17 cellular contexts compared by ENCODE assay signal in the genomic region with DNA sequence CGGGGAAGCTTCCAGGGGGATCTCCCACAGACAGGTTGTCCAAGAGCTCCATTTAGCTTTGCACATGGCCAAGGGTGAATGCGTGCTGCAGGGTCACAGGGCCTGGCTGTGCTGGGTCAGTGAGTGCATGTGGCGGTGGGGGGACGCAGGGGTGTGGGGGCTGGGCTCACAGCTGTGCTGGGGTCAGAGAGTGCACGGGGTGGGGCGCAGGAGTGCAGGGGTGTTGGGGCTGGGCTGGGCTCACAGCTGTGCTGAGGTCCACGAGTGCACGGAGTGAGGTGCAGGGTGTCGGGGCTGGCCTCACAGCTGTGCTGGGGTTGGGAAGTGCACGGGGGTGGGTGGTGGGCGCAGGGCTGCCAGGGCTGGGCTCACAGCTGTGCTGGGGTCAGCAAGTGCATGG.
DNase-seq lines count a peak whose midpoint lies in the region; ATAC-seq and TF ChIP-seq lines count a peak whose summit lies in the region.
"Had no signal": no experiment of that assay in that cellular context is flagged by ENCODE, and none has a peak within 500 bp of the region (broad histone marks: within the 10 kb centered on the region; RNA-seq: fewer than 3 reads in every experiment).

No MANE protein-coding gene starts in this region.

- CTCF ChIA-PET in WTC11 (lab: Charles Lee) (interaction anchor here (0.7 to 2.3 kb wide), 4 partner anchors 14 to 223 kb away, joined by 3 to 19 read pairs (median 7); no protein-coding TSS in a partner anchor), MCF 10A (lab: Yijun Ruan, JAX) (no interaction called here)

- peaks cover 3% of the 10 kb centered on the region for H3K36me3 Mint-ChIP-seq in WTC11
- no peaks in the 10 kb centered on the region for H3K36me3 Mint-ChIP-seq in progenitor cell of endocrine pancreas (ENCODE audit: insufficient read depth)
- no peaks in the 10 kb centered on the region for H3K36me3 Mint-ChIP-seq in MCF 10A (ENCODE audit: insufficient read depth, unreplicated experiment)

- POLR2A ChIA-PET in WTC11 (lab: Charles Lee): interaction anchor here (0.5 kb wide), 1 partner anchor 364 kb away, joined by 4 read pairs; no protein-coding TSS in a partner anchor
- POLR2A ChIA-PET in MCF 10A (lab: Yijun Ruan, JAX): no interaction called here

- no peaks in the 10 kb centered on the region for H3K9me3 ChIP-seq in ES-I3 (ENCODE audit: control insufficient read depth, insufficient read depth, low read length)

- peak overlapping the region; percentile 31; the same call in 1 of the 2 replicates for H3K9ac ChIP-seq in ES-I3 (ENCODE audit: low read depth, low read length)

- H3K4me3 Mint-ChIP-seq in WTC11: peak overlapping the region; percentile 64
- no peak overlapping the region for H3K4me3 Mint-ChIP-seq in progenitor cell of endocrine pancreas (ENCODE audit: low read depth)
- no peak overlapping the region for H3K4me3 Mint-ChIP-seq in MCF 10A (ENCODE audit: unreplicated experiment)

- peaks cover 21% of the 10 kb centered on the region for H3K4me1 ChIP-seq in ES-I3 (ENCODE audit: insufficient read depth, low read length)

- DNase-seq in WTC11 (ENCODE audit: low spot score) (peak; percentile 42), iPS-NIHi11 (ENCODE audit: low spot score) (peak; percentile 47), progenitor cell of endocrine pancreas (ENCODE audit: low spot score, unreplicated experiment) (no peak), MCF 10A (ENCODE audit: unreplicated experiment) (no peak)
- DNase-seq in activated CD4-positive, alpha-beta T cell treated with anti-CD3 and anti-CD28 coated beads for 1 hour: no peak
- DNase-seq: DMS153, EL, NCI-H1417, NCI-H2029, NCI-H510A, NCI-H82 had no signal

- intact Hi-C loops in MCF 10A (cut with micrococcal nuclease): no loop called here

- H3K9me3 Mint-ChIP-seq in WTC11: peaks cover 4% of the 10 kb centered on the region; the same call in 1 of the 2 replicates
- no peaks in the 10 kb centered on the region for H3K9me3 Mint-ChIP-seq in progenitor cell of endocrine pancreas (ENCODE audit: low read depth)
- H3K9me3 Mint-ChIP-seq in MCF 10A (ENCODE audit: unreplicated experiment): peaks cover 23% of the 10 kb centered on the region

- ATAC-seq in WTC11 (peak; percentile 24), GM21526 (IDR thresholded peaks at IDR 0.05; ENCODE audit: low FRiP score, unreplicated experiment) (no peak), HG03432 (IDR thresholded peaks at IDR 0.05; ENCODE audit: unreplicated experiment) (no peak)
- ATAC-seq: HepG2, Panc1, Right ventricle myocardium inferior had no signal

- H3K27ac Mint-ChIP-seq in WTC11: peak overlapping the region; percentile 78; the same call in 1 of the 2 replicates
- peak overlapping the region; percentile 67 for H3K27ac Mint-ChIP-seq in progenitor cell of endocrine pancreas
- H3K27ac Mint-ChIP-seq in MCF 10A (ENCODE audit: low read depth, unreplicated experiment): no peak overlapping the region

- TF ChIP-seq CTCF in WTC11 (IDR thresholded peaks at IDR 0.05) (no peak), progenitor cell of endocrine pancreas (IDR thresholded peaks at IDR 0.05; ENCODE audit: unreplicated experiment) (no peak), MCF 10A (IDR thresholded peaks at IDR 0.05; ENCODE audit: unreplicated experiment) (no peak)

- no peaks in the 10 kb centered on the region for H3K36me3 ChIP-seq in ES-I3 (ENCODE audit: insufficient read depth, low read length)

- H3K4me1 Mint-ChIP-seq in WTC11: peaks cover 40% of the 10 kb centered on the region
- peaks cover 4% of the 10 kb centered on the region for H3K4me1 Mint-ChIP-seq in progenitor cell of endocrine pancreas (ENCODE audit: low read depth)
- H3K4me1 Mint-ChIP-seq in MCF 10A (ENCODE audit: insufficient read depth, unreplicated experiment): no peaks in the 10 kb centered on the region

- peaks cover 41% of the 10 kb centered on the region for H3K27me3 Mint-ChIP-seq in WTC11 (ENCODE audit: low read depth)
- peaks cover 36% of the 10 kb centered on the region for H3K27me3 Mint-ChIP-seq in progenitor cell of endocrine pancreas
- H3K27me3 Mint-ChIP-seq in MCF 10A (ENCODE audit: insufficient read depth, unreplicated experiment): no peaks in the 10 kb centered on the region

- no TSS peak for BruUV-seq in MCF 10A (replicated peaks; lab: Mats Ljungman, UMichigan)

TF ChIP-seq in WTC11, 78 proteins besides CTCF, POLR2A, EP300 and RAD21:
- TF ChIP-seq, protein P1, sequence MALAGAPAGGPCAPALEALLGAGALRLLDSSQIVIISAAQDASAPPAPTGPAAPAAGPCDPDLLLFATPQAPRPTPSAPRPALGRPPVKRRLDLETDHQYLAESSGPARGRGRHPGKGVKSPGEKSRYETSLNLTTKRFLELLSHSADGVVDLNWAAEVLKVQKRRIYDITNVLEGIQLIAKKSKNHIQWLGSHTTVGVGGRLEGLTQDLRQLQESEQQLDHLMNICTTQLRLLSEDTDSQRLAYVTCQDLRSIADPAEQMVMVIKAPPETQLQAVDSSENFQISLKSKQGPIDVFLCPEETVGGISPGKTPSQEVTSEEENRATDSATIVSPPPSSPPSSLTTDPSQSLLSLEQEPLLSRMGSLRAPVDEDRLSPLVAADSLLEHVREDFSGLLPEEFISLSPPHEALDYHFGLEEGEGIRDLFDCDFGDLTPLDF (CRISPR knock-in tag; IDR thresholded peaks at IDR 0.05): no peak
- TF ChIP-seq ATF3 (CRISPR knock-in tag; conservative IDR thresholded peaks at IDR 0.05) (no peak), ETV6 (CRISPR knock-in tag; IDR thresholded peaks at IDR 0.05) (no peak), NFYB (CRISPR knock-in tag; conservative IDR thresholded peaks at IDR 0.05; ENCODE audit: low read depth) (no peak), ZNF138 (CRISPR knock-in tag; conservative IDR thresholded peaks at IDR 0.05) (no peak), GABPB1 (CRISPR knock-in tag; IDR thresholded peaks at IDR 0.05) (no peak), HMGXB4 (CRISPR knock-in tag; IDR thresholded peaks at IDR 0.05) (no peak), RORB (CRISPR knock-in tag; IDR thresholded peaks at IDR 0.05) (no peak), ZBTB43 (CRISPR knock-in tag; IDR thresholded peaks at IDR 0.05) (no peak), KAT7 (CRISPR knock-in tag; IDR thresholded peaks at IDR 0.05; ENCODE audit: borderline replicate concordance) (no peak), ZNF219 (CRISPR knock-in tag; IDR thresholded peaks at IDR 0.05; ENCODE audit: borderline replicate concordance) (no peak), ESRRA (CRISPR knock-in tag; IDR thresholded peaks at IDR 0.05; ENCODE audit: borderline replicate concordance) (no peak), SMAD4 (CRISPR knock-in tag; IDR thresholded peaks at IDR 0.05) (no peak), PRRX2 (CRISPR knock-in tag; IDR thresholded peaks at IDR 0.05) (no peak), ZBTB21 (CRISPR knock-in tag; IDR thresholded peaks at IDR 0.05; ENCODE audit: borderline replicate concordance) (no peak)
- TF ChIP-seq, protein P2, sequence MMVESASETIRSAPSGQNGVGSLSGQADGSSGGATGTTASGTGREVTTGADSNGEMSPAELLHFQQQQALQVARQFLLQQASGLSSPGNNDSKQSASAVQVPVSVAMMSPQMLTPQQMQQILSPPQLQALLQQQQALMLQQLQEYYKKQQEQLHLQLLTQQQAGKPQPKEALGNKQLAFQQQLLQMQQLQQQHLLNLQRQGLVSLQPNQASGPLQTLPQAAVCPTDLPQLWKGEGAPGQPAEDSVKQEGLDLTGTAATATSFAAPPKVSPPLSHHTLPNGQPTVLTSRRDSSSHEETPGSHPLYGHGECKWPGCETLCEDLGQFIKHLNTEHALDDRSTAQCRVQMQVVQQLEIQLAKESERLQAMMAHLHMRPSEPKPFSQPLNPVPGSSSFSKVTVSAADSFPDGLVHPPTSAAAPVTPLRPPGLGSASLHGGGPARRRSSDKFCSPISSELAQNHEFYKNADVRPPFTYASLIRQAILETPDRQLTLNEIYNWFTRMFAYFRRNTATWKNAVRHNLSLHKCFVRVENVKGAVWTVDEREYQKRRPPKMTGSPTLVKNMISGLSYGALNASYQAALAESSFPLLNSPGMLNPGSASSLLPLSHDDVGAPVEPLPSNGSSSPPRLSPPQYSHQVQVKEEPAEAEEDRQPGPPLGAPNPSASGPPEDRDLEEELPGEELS (CRISPR knock-in tag; IDR thresholded peaks at IDR 0.05): no peak

Comparison
In these comparisons a context has a peak if more than half of its experiments do, and no peak if none do; other contexts are left out.
1. DNase-seq: peak in WTC11 (single experiment) and iPS-NIHi11 (single experiment); none in progenitor cell of endocrine pancreas (single experiment), activated CD4-positive, alpha-beta T cell treated with anti-CD3 and anti-CD28 coated beads for 1 hour (single experiment) and MCF 10A (single experiment).